ENCODE assay signal across 8 cellular contexts in the genomic region with DNA sequence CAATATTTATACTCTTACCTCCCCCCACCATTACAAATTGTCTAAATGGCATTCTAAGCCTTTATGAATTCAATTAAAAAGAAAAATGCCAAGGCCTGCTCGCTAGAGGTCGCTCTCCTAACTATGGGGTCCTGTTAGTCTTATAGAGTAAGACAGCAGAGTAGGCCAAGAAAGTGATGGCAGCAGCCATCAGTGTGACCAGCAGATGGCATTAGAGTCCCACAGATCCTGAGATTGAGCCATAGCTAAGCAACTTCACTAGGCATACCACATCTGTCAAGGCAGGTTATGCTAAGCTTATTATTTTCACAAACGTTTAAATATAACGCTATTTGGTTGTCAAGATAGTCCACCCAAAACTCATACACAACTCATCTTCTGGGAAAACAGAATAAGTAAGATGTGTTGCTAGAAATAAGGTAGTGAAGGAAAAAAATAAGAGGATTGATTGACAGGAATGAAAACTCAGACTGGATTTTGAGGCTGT. TPM values are rescaled to one million over a fixed set of nuclear protein-coding genes. Genes with fewer than 3 reads are reported as not detected.
DNase-seq lines count a peak whose midpoint lies in the region; ATAC-seq and TF ChIP-seq lines count a peak whose summit lies in the region.

No MANE protein-coding gene starts in this region.

- under 1% methylated on average over 4 of the region's 4 CpGs for WGBS in liver

- ATAC-seq in GM19468 (IDR thresholded peaks at IDR 0.05; ENCODE audit: extremely low read depth, unreplicated experiment), result peak; percentile 98
- peak; percentile 100 for ATAC-seq in HG03565 (IDR thresholded peaks at IDR 0.05; ENCODE audit: unreplicated experiment)

- H3K36me3 ChIP-seq in liver (ENCODE audit: control insufficient read depth in 4 of 4, insufficient read depth in 3 of 4, low read depth in 1 of 4, low read length in 3 of 4), result no peaks in the 10 kb centered on the region

- no peak overlapping the region for H3K27ac ChIP-seq in coronary artery
- no peak overlapping the region for H3K27ac ChIP-seq in liver (ENCODE audit: low read depth in 1 of 2, low read length in 2 of 2)

- DNase-seq in COR-L47 (lab: John Stamatoyannopoulos, UW) (peak; percentile 68), NCI-H69 (lab: John Stamatoyannopoulos, UW) (peak; percentile 94), coronary artery (ENCODE audit: low spot score) (peak; percentile 82)
- DNase-seq in activated CD4-positive, alpha-beta T cell treated with anti-CD3 and anti-CD28 coated beads for 48 hours, result peak; percentile 90
- DNase-seq in stimulated activated CD4-positive, alpha-beta T cell treated with anti-CD3 and anti-CD28 coated beads, TNF-alpha, amount 100 ng/mL, for 4 hours (ENCODE audit: low read depth in 3 of 3), result peak; percentile 56 to 80 (median 79)

- H3K9me3 ChIP-seq in liver (ENCODE audit: control insufficient read depth in 4 of 4, low read length in 3 of 4), result no peaks in the 10 kb centered on the region

- H3K9ac ChIP-seq in liver (ENCODE audit: low read depth in 1 of 2, low read length in 2 of 2), result no peak overlapping the region

- H3K27me3 ChIP-seq in liver (ENCODE audit: control insufficient read depth in 4 of 4, insufficient read depth in 4 of 4, low read length in 3 of 4), result no peaks in the 10 kb centered on the region

- H3K4me3 ChIP-seq in coronary artery, result no peak overlapping the region
- no peak overlapping the region for H3K4me3 ChIP-seq in liver (ENCODE audit: low read depth in 1 of 3, low read length in 3 of 3)

- peak; percentile 100 for TF ChIP-seq RAD21 in liver (IDR thresholded peaks at IDR 0.05)

- no peaks in the 10 kb centered on the region for H3K4me1 ChIP-seq in liver (ENCODE audit: control insufficient read depth in 4 of 4, insufficient read depth in 4 of 4, low read length in 3 of 4)

- peak; percentile 93 for TF ChIP-seq CTCF in coronary artery (IDR thresholded peaks at IDR 0.05)
- TF ChIP-seq CTCF in liver (IDR thresholded peaks at IDR 0.05; ENCODE audit: low read depth, low read length, missing input control), result peak; percentile 100

TF ChIP-seq in liver, 16 proteins besides CTCF, POLR2A, EP300 and RAD21:
- peak; percentile 34 to 66 for TF ChIP-seq RXRA (IDR thresholded peaks at IDR 0.05)
- TF ChIP-seq, protein P1, sequence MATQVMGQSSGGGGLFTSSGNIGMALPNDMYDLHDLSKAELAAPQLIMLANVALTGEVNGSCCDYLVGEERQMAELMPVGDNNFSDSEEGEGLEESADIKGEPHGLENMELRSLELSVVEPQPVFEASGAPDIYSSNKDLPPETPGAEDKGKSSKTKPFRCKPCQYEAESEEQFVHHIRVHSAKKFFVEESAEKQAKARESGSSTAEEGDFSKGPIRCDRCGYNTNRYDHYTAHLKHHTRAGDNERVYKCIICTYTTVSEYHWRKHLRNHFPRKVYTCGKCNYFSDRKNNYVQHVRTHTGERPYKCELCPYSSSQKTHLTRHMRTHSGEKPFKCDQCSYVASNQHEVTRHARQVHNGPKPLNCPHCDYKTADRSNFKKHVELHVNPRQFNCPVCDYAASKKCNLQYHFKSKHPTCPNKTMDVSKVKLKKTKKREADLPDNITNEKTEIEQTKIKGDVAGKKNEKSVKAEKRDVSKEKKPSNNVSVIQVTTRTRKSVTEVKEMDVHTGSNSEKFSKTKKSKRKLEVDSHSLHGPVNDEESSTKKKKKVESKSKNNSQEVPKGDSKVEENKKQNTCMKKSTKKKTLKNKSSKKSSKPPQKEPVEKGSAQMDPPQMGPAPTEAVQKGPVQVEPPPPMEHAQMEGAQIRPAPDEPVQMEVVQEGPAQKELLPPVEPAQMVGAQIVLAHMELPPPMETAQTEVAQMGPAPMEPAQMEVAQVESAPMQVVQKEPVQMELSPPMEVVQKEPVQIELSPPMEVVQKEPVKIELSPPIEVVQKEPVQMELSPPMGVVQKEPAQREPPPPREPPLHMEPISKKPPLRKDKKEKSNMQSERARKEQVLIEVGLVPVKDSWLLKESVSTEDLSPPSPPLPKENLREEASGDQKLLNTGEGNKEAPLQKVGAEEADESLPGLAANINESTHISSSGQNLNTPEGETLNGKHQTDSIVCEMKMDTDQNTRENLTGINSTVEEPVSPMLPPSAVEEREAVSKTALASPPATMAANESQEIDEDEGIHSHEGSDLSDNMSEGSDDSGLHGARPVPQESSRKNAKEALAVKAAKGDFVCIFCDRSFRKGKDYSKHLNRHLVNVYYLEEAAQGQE (IDR thresholded peaks at IDR 0.05), result no peak
- TF ChIP-seq, protein P2, sequence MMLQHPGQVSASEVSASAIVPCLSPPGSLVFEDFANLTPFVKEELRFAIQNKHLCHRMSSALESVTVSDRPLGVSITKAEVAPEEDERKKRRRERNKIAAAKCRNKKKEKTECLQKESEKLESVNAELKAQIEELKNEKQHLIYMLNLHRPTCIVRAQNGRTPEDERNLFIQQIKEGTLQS (IDR thresholded peaks at IDR 0.05), result no peak
- TF ChIP-seq JUND (IDR thresholded peaks at IDR 0.05), result peak; percentile 39 to 79
- peak; percentile 54 for TF ChIP-seq YY1 (IDR thresholded peaks at IDR 0.05)
- TF ChIP-seq NR2F2 (IDR thresholded peaks at IDR 0.05), result peak; percentile 50
- TF ChIP-seq FOXA1 (IDR thresholded peaks at IDR 0.05), result peak; percentile 52
- TF ChIP-seq TAF1 (conservative IDR thresholded peaks at IDR 0.05), result no peak
- TF ChIP-seq SP1 (IDR thresholded peaks at IDR 0.05), result peak; percentile 22
- TF ChIP-seq HNF4A (conservative IDR thresholded peaks at IDR 0.05), result peak in 1 of 2 donors; percentile 61
- TF ChIP-seq GABPA (IDR thresholded peaks at IDR 0.05 in 1 of 2, conservative IDR thresholded peaks at IDR 0.05 in 1 of 2), result no peak

RNA-seq across cellular contexts. Expression of a gene that starts 57.6 kb away (rescaled TPM):
- 10 to 100 TPM; 18.9 to 22.3 TPM for total RNA-seq in liver
- 1 to 10 TPM; 5.9 to 6.1 TPM for polyA plus RNA-seq in liver
